Comparison of ENCODE assay signal across 1 cellular context in genomic region chr4:174423257-174423944, GRCh38.
TF ChIP-seq lines count a peak whose summit lies in the region.

No MANE protein-coding gene starts in this region.

TF ChIP-seq in IMR-90, 13 proteins besides CTCF, POLR2A, EP300 and RAD21 (continued from another document):
- TF ChIP-seq USF2 (IDR thresholded peaks at IDR 0.05; ENCODE audit: low read depth, low read length): no peak
- TF ChIP-seq CHD1 (IDR thresholded peaks at IDR 0.05; ENCODE audit: low read depth, low read length): no peak
- no peak for TF ChIP-seq ELK1 (IDR thresholded peaks at IDR 0.05; ENCODE audit: borderline replicate concordance, low read depth, low read length)
- no peak for TF ChIP-seq MXI1 (IDR thresholded peaks at IDR 0.05; ENCODE audit: borderline replicate concordance, low read depth, low read length)
- TF ChIP-seq CEBPB (IDR thresholded peaks at IDR 0.05; ENCODE audit: low read depth, low read length): no peak
- TF ChIP-seq NFE2L2 (IDR thresholded peaks at IDR 0.05; ENCODE audit: low read depth, low read length): no peak
